In the genomic region with DNA sequence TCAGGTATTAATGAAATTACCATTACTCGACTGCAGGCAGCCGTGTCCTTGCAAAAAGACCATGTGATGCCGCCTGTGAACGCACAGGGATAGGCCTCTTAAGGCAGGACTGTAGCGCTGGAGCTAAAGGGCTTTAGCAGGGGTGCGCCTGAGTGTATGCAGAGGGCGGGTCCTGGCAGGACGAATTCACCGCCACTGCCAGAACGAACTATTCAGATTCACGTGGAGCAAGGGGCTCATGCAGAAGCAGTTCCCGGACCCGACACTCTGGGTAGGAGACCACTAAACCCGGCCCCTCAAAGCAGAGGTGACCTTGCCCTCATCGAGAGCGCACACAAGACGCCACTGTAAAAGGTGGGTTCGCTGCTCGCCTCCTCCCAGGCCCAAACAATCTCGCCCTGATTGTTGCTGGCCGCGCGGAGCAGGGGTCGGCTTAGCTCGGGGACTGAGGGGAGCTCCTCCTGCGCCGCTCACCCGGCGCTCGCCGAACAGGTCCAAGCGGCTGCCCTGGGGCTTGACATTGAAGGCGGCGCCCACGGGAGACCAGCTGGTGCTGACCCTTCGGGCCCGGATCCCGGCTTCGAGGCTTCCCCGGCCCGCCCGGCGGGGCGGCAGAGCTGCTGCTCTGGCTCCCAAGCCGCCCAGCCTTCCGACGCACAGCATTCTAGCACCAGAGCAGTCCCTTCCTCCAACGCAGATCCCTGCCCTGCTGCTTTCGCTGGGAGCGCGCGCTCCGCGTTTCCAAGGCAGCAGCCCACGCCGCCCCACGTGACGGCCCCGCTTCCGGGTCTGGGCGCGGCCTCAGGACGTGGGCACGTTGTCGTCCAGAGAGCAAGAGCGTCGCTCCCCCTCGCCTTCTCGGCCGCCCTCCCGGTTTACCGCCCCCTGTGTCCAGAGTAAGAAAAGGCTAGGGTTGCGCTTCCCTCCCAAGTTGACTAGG, we compare ENCODE assay signal across 8 cellular contexts. TPM values are rescaled to one million over a fixed set of nuclear protein-coding genes. Genes with fewer than 3 reads are reported as not detected.
A peak's percentile ranks its signal among the peaks of the same experiment; 100 is the strongest.
DNase-seq lines count a peak whose midpoint lies in the region; ATAC-seq and TF ChIP-seq lines count a peak whose summit lies in the region.

A gene (minus strand): TSS at position 743 of the 940 bp plus-strand sequence. CDS start 80 bp downstream, at position 663.

- H3K4me3 ChIP-seq in Panc1 (ENCODE audit: low read depth in 2 of 2, low read length in 2 of 2) = peak within 1 kb of the TSS; percentile 81
- peak within 1 kb of the TSS; percentile 73 to 96 for H3K4me3 ChIP-seq in muscle layer of duodenum (ENCODE audit: low read depth in 1 of 2, low read length in 2 of 2)

- in situ Hi-C loops in Panc1 (cut with HindIII; ENCODE audit: low pct_unique_long_range_greater_than_20kb, low sequenced_read_pairs) = no loop called here

- CTCF ChIA-PET in Panc1 (lab: Charles Lee) = no interaction called here

- TF ChIP-seq EP300 in Ishikawa (IDR thresholded peaks at IDR 0.05; ENCODE audit: borderline replicate concordance) = peak; percentile 31; the same call in 1 of the 2 replicates

- intact Hi-C loops in Panc1 (cut with micrococcal nuclease; ENCODE audit: unreplicated experiment) = no loop called here

- no TSS peak for BruUV-seq in Panc1 (replicated peaks; lab: Mats Ljungman, UMichigan)

- H3K4me1 ChIP-seq in Panc1 (ENCODE audit: control insufficient read depth, insufficient read depth, low read length) (peaks cover 4% of the 10 kb centered on the region; the same call in 1 of the 2 replicates), muscle layer of duodenum (ENCODE audit: control insufficient read depth in 1 of 2, insufficient read depth in 2 of 2, low read length in 2 of 2) (peaks cover 0 to 10% of the 10 kb centered on the region in 2 donors)

- peak within 1 kb of the TSS; percentile 71 for H3K27ac ChIP-seq in Panc1 (ENCODE audit: low read length)
- peak within 1 kb of the TSS; percentile 80 for H3K27ac ChIP-seq in muscle layer of duodenum (ENCODE audit: low read length)

- H3K36me3 ChIP-seq in Panc1 (ENCODE audit: control insufficient read depth, insufficient read depth, low read length) (no peaks in the 10 kb centered on the region; the same call in 1 of the 2 replicates), muscle layer of duodenum (ENCODE audit: control insufficient read depth in 1 of 2, insufficient read depth in 2 of 2, low read length in 2 of 2) (peaks cover 0 to 10% of the 10 kb centered on the region in 2 donors)

- POLR2A ChIA-PET in Panc1 (lab: Charles Lee) = no interaction called here

- TF ChIP-seq CTCF in Panc1 (IDR thresholded peaks at IDR 0.05) = peak; percentile 87

- H3K9me3 ChIP-seq in Panc1 (ENCODE audit: control insufficient read depth, insufficient read depth, low read depth, low read length) (no peaks in the 10 kb centered on the region), muscle layer of duodenum (ENCODE audit: control insufficient read depth in 1 of 2, low read length in 2 of 2) (no peaks in the 10 kb centered on the region)

- no peak for TF ChIP-seq RAD21 in Ishikawa (IDR thresholded peaks at IDR 0.05; ENCODE audit: low read depth)

- H3K27me3 ChIP-seq in Panc1 (ENCODE audit: control insufficient read depth, insufficient read depth, low read length) = no peaks in the 10 kb centered on the region
- no peaks in the 10 kb centered on the region for H3K27me3 ChIP-seq in muscle layer of duodenum (ENCODE audit: low read depth, low read length)

- peak; percentile 68 for DNase-seq in DMS79 (lab: John Stamatoyannopoulos, UW)
- DNase-seq in Panc1 (ENCODE audit: low read depth, low spot score) = peak; percentile 70
- DNase-seq in activated T-cell treated with anti-CD3 and anti-CD28 coated beads, Interleukin-2, amount 50 U/mL, for 48 hours = peak; percentile 96
- peak; percentile 83 to 89 for DNase-seq in stimulated activated CD8-positive, alpha-beta memory T cell treated with anti-CD3 and anti-CD28 coated beads, Interleukin-7, amount 100 ng/mL, for 4 hours (ENCODE audit: low read depth in 2 of 2)

- ATAC-seq in GM21576 (IDR thresholded peaks at IDR 0.05; ENCODE audit: unreplicated experiment) = peak; percentile 94
- ATAC-seq in Panc1 = peak; percentile 98
- peak; percentile 96 for ATAC-seq in esophagus mucosa

TF ChIP-seq in Ishikawa, 13 proteins besides CTCF, POLR2A, EP300 and RAD21:
- TF ChIP-seq NFIC (IDR thresholded peaks at IDR 0.05) (no peak), TEAD4 (IDR thresholded peaks at IDR 0.05) (0 out of 2 replicates have a peak, but pooled peaks have one; percentile 36), TCF12 (IDR thresholded peaks at IDR 0.05; ENCODE audit: low read depth) (peak; percentile 58; the same call in 1 of the 2 replicates), TAF1 (IDR thresholded peaks at IDR 0.05; ENCODE audit: low read depth) (peak; percentile 69; the same call in 1 of the 2 replicates), EGR1 (IDR thresholded peaks at IDR 0.05) (peak; percentile 88), ZBTB7A (IDR thresholded peaks at IDR 0.05; ENCODE audit: low read depth) (no peak), YY1 (IDR thresholded peaks at IDR 0.05; ENCODE audit: low read depth) (peak; percentile 70), FOXM1 (IDR thresholded peaks at IDR 0.05; ENCODE audit: borderline replicate concordance, low read depth) (no peak), CEBPB (IDR thresholded peaks at IDR 0.05) (no peak), CREB1 (IDR thresholded peaks at IDR 0.05; ENCODE audit: low read depth) (peak; percentile 49; the same call in 1 of the 2 replicates)
- TF ChIP-seq, protein P1, sequence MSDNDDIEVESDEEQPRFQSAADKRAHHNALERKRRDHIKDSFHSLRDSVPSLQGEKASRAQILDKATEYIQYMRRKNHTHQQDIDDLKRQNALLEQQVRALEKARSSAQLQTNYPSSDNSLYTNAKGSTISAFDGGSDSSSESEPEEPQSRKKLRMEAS (IDR thresholded peaks at IDR 0.05) = peak; percentile 89
- TF ChIP-seq, protein P2, sequence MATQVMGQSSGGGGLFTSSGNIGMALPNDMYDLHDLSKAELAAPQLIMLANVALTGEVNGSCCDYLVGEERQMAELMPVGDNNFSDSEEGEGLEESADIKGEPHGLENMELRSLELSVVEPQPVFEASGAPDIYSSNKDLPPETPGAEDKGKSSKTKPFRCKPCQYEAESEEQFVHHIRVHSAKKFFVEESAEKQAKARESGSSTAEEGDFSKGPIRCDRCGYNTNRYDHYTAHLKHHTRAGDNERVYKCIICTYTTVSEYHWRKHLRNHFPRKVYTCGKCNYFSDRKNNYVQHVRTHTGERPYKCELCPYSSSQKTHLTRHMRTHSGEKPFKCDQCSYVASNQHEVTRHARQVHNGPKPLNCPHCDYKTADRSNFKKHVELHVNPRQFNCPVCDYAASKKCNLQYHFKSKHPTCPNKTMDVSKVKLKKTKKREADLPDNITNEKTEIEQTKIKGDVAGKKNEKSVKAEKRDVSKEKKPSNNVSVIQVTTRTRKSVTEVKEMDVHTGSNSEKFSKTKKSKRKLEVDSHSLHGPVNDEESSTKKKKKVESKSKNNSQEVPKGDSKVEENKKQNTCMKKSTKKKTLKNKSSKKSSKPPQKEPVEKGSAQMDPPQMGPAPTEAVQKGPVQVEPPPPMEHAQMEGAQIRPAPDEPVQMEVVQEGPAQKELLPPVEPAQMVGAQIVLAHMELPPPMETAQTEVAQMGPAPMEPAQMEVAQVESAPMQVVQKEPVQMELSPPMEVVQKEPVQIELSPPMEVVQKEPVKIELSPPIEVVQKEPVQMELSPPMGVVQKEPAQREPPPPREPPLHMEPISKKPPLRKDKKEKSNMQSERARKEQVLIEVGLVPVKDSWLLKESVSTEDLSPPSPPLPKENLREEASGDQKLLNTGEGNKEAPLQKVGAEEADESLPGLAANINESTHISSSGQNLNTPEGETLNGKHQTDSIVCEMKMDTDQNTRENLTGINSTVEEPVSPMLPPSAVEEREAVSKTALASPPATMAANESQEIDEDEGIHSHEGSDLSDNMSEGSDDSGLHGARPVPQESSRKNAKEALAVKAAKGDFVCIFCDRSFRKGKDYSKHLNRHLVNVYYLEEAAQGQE (IDR thresholded peaks at IDR 0.05; ENCODE audit: low read depth) = no peak
- TF ChIP-seq, protein P3, sequence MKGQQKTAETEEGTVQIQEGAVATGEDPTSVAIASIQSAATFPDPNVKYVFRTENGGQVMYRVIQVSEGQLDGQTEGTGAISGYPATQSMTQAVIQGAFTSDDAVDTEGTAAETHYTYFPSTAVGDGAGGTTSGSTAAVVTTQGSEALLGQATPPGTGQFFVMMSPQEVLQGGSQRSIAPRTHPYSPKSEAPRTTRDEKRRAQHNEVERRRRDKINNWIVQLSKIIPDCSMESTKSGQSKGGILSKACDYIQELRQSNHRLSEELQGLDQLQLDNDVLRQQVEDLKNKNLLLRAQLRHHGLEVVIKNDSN (IDR thresholded peaks at IDR 0.05) = peak; percentile 100

RNA-seq across cellular contexts. Expression of the gene that starts here (rescaled TPM):
- total RNA-seq in Panc1 (2021; ENCODE audit: unreplicated experiment) (13.8 TPM), esophagus mucosa (26.0 TPM)
- polyA plus RNA-seq in Panc1 (2012; ENCODE audit: insufficient read length) = 9.0 TPM

Comparison
In these comparisons a context has a peak if more than half of its experiments do, and no peak if none do; other contexts are left out.
1. Peak in every context shown above with its lines: DNase-seq, ATAC-seq, H3K4me3 ChIP-seq and H3K27ac ChIP-seq.